In genomic region chr1:78095618-78096416, GRCh38 we compare ENCODE assay signal across 1 cellular context.
TF ChIP-seq lines count a peak whose summit lies in the region.

No MANE protein-coding gene starts in this region.

TF ChIP-seq in IMR-90, 13 proteins besides CTCF, POLR2A, EP300 and RAD21 (continued from another document):
- TF ChIP-seq ELK1 (IDR thresholded peaks at IDR 0.05; ENCODE audit: borderline replicate concordance, low read depth, low read length), result no peak
- no peak for TF ChIP-seq MXI1 (IDR thresholded peaks at IDR 0.05; ENCODE audit: borderline replicate concordance, low read depth, low read length)
- TF ChIP-seq NFE2L2 (IDR thresholded peaks at IDR 0.05; ENCODE audit: low read depth, low read length), result no peak
